ENCODE assay signal across 8 cellular contexts in genomic region chr2:168348076-168348475, GRCh38.
A peak's percentile ranks its signal among the peaks of the same experiment; 100 is the strongest.
DNase-seq lines count a peak whose midpoint lies in the region; ATAC-seq and TF ChIP-seq lines count a peak whose summit lies in the region.

No MANE protein-coding gene starts in this region.

- H3K9me3 ChIP-seq in cardiac muscle cell (ENCODE audit: low read depth): no peaks in the 10 kb centered on the region
- H3K9me3 ChIP-seq in thyroid gland: no peaks in the 10 kb centered on the region

- no peaks in the 10 kb centered on the region for H3K27me3 ChIP-seq in cardiac muscle cell
- no peaks in the 10 kb centered on the region for H3K27me3 ChIP-seq in thyroid gland

- ATAC-seq in GM19351 (IDR thresholded peaks at IDR 0.05; ENCODE audit: unreplicated experiment) (peak; percentile 83), SK-N-SH treated with all-trans-retinoic acid at 6 μM for 48 hours (peak; percentile 80)

- intact Hi-C loops in thyroid gland (cut with DNase I): loop anchor here (5.0 to 10.0 kb wide), 3 partner anchors 357 to 577 kb away; no protein-coding TSS in a partner anchor

- TF ChIP-seq CTCF in cardiac muscle cell (IDR thresholded peaks at IDR 0.05; ENCODE audit: low read depth, low read length) (peak; percentile 54), thyroid gland (IDR thresholded peaks at IDR 0.05) (peak in 4 of 6 experiments; percentile 17 to 36 (median 25))

- WGBS in thyroid gland, 2 donors: 85 to 86% methylated on average over 2 of the region's 2 CpGs

- H3K4me3 ChIP-seq in cardiac muscle cell (no peak overlapping the region), thyroid gland (replicated peaks in 1 of 3) (no peak overlapping the region)

- H3K27ac ChIP-seq in cardiac muscle cell: no peak overlapping the region
- no peak overlapping the region for H3K27ac ChIP-seq in thyroid gland

- H3K4me1 ChIP-seq in cardiac muscle cell (ENCODE audit: low read depth): no peaks in the 10 kb centered on the region
- H3K4me1 ChIP-seq in thyroid gland: peaks cover 0 to 4% of the 10 kb centered on the region in 2 donors

- H3K36me3 ChIP-seq in cardiac muscle cell (no peaks in the 10 kb centered on the region), thyroid gland (no peaks in the 10 kb centered on the region)

- TF ChIP-seq POLR2A in thyroid gland (IDR thresholded peaks at IDR 0.05): no peak

- DNase-seq in EH (ENCODE audit: low read depth) (peak; percentile 42), HPDE6-E6E7 (ENCODE audit: extremely low spot score) (peak; percentile 19), cardiac muscle cell (ENCODE audit: low read depth in 1 of 2, low spot score in 1 of 2) (peak; percentile 56 to 70), thyroid gland (peak; percentile 31), activated T-cell treated with anti-CD3 and anti-CD28 coated beads for 4 hours (no peak), pons (ENCODE audit: low spot score) (no peak)

TF ChIP-seq in SK-N-SH treated with all-trans-retinoic acid at 6 μM for 48 hours, 23 proteins besides CTCF, POLR2A, EP300 and RAD21:
- TF ChIP-seq OSR1 (CRISPR knock-in tag; IDR thresholded peaks at IDR 0.05) (no peak), ZNF70 (CRISPR knock-in tag; IDR thresholded peaks at IDR 0.05) (no peak), BACH2 (CRISPR knock-in tag; IDR thresholded peaks at IDR 0.05; ENCODE audit: borderline replicate concordance) (no peak), ZC3H10 (CRISPR knock-in tag; IDR thresholded peaks at IDR 0.05) (no peak), GLIS3 (CRISPR knock-in tag; IDR thresholded peaks at IDR 0.05) (no peak), ZNF8 (CRISPR knock-in tag; IDR thresholded peaks at IDR 0.05) (no peak), TOX (CRISPR knock-in tag; IDR thresholded peaks at IDR 0.05; ENCODE audit: borderline replicate concordance) (no peak)

Comparison
In these comparisons a context has a peak if more than half of its experiments do, and no peak if none do; other contexts are left out.
1. DNase-seq: peak in EH (single experiment), HPDE6-E6E7 (single experiment), cardiac muscle cell (2 of 2) and thyroid gland (2 of 2); none in activated T-cell treated with anti-CD3 and anti-CD28 coated beads for 4 hours (single experiment) and pons (single experiment).